ENCODE assay signal across 2 cellular contexts in genomic region chr20:41091926-41092325, GRCh38.
TF ChIP-seq lines count a peak whose summit lies in the region.

No MANE protein-coding gene starts in this region.

TF ChIP-seq in GM23338, 12 proteins besides CTCF, POLR2A, EP300 and RAD21:
- TF ChIP-seq, protein P1, sequence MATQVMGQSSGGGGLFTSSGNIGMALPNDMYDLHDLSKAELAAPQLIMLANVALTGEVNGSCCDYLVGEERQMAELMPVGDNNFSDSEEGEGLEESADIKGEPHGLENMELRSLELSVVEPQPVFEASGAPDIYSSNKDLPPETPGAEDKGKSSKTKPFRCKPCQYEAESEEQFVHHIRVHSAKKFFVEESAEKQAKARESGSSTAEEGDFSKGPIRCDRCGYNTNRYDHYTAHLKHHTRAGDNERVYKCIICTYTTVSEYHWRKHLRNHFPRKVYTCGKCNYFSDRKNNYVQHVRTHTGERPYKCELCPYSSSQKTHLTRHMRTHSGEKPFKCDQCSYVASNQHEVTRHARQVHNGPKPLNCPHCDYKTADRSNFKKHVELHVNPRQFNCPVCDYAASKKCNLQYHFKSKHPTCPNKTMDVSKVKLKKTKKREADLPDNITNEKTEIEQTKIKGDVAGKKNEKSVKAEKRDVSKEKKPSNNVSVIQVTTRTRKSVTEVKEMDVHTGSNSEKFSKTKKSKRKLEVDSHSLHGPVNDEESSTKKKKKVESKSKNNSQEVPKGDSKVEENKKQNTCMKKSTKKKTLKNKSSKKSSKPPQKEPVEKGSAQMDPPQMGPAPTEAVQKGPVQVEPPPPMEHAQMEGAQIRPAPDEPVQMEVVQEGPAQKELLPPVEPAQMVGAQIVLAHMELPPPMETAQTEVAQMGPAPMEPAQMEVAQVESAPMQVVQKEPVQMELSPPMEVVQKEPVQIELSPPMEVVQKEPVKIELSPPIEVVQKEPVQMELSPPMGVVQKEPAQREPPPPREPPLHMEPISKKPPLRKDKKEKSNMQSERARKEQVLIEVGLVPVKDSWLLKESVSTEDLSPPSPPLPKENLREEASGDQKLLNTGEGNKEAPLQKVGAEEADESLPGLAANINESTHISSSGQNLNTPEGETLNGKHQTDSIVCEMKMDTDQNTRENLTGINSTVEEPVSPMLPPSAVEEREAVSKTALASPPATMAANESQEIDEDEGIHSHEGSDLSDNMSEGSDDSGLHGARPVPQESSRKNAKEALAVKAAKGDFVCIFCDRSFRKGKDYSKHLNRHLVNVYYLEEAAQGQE (IDR thresholded peaks at IDR 0.05; ENCODE audit: unreplicated experiment): no peak
- TF ChIP-seq EZH2 (IDR thresholded peaks at IDR 0.05; ENCODE audit: low read depth, unreplicated experiment): no peak
- TF ChIP-seq, protein P2, sequence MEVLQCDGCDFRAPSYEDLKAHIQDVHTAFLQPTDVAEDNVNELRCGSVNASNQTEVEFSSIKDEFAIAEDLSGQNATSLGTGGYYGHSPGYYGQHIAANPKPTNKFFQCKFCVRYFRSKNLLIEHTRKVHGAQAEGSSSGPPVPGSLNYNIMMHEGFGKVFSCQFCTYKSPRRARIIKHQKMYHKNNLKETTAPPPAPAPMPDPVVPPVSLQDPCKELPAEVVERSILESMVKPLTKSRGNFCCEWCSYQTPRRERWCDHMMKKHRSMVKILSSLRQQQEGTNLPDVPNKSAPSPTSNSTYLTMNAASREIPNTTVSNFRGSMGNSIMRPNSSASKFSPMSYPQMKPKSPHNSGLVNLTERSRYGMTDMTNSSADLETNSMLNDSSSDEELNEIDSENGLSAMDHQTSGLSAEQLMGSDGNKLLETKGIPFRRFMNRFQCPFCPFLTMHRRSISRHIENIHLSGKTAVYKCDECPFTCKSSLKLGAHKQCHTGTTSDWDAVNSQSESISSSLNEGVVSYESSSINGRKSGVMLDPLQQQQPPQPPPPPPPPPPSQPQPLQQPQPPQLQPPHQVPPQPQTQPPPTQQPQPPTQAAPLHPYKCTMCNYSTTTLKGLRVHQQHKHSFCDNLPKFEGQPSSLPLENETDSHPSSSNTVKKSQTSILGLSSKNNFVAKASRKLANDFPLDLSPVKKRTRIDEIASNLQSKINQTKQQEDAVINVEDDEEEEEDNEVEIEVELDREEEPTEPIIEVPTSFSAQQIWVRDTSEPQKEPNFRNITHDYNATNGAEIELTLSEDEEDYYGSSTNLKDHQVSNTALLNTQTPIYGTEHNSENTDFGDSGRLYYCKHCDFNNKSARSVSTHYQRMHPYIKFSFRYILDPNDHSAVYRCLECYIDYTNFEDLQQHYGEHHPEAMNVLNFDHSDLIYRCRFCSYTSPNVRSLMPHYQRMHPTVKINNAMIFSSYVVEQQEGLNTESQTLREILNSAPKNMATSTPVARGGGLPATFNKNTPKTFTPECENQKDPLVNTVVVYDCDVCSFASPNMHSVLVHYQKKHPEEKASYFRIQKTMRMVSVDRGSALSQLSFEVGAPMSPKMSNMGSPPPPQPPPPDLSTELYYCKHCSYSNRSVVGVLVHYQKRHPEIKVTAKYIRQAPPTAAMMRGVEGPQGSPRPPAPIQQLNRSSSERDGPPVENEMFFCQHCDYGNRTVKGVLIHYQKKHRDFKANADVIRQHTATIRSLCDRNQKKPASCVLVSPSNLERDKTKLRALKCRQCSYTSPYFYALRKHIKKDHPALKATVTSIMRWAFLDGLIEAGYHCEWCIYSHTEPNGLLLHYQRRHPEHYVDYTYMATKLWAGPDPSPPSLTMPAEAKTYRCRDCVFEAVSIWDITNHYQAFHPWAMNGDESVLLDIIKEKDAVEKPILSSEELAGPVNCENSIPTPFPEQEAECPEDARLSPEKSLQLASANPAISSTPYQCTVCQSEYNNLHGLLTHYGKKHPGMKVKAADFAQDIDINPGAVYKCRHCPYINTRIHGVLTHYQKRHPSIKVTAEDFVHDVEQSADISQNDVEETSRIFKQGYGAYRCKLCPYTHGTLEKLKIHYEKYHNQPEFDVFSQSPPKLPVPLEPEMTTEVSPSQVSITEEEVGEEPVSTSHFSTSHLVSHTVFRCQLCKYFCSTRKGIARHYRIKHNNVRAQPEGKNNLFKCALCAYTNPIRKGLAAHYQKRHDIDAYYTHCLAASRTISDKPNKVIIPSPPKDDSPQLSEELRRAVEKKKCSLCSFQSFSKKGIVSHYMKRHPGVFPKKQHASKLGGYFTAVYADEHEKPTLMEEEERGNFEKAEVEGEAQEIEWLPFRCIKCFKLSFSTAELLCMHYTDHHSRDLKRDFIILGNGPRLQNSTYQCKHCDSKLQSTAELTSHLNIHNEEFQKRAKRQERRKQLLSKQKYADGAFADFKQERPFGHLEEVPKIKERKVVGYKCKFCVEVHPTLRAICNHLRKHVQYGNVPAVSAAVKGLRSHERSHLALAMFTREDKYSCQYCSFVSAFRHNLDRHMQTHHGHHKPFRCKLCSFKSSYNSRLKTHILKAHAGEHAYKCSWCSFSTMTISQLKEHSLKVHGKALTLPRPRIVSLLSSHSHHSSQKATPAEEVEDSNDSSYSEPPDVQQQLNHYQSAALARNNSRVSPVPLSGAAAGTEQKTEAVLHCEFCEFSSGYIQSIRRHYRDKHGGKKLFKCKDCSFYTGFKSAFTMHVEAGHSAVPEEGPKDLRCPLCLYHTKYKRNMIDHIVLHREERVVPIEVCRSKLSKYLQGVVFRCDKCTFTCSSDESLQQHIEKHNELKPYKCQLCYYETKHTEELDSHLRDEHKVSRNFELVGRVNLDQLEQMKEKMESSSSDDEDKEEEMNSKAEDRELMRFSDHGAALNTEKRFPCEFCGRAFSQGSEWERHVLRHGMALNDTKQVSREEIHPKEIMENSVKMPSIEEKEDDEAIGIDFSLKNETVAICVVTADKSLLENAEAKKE (CRISPR knock-in tag; IDR thresholded peaks at IDR 0.05): no peak

TF ChIP-seq in WTC11, 78 proteins besides CTCF, POLR2A, EP300 and RAD21 (continued from another document):
- TF ChIP-seq ZSCAN18 (CRISPR knock-in tag; IDR thresholded peaks at IDR 0.05) (no peak), FOXJ3 (CRISPR knock-in tag; IDR thresholded peaks at IDR 0.05; ENCODE audit: borderline replicate concordance) (no peak), USF2 (CRISPR knock-in tag; IDR thresholded peaks at IDR 0.05) (no peak), ETV6 (CRISPR knock-in tag; IDR thresholded peaks at IDR 0.05) (no peak), ZNF317 (CRISPR knock-in tag; IDR thresholded peaks at IDR 0.05; ENCODE audit: borderline replicate concordance, low read depth) (no peak), MXD4 (CRISPR knock-in tag; IDR thresholded peaks at IDR 0.05; ENCODE audit: borderline replicate concordance) (no peak), CREM (CRISPR knock-in tag; IDR thresholded peaks at IDR 0.05) (no peak), ELF4 (CRISPR knock-in tag; IDR thresholded peaks at IDR 0.05; ENCODE audit: low read depth) (no peak)
- TF ChIP-seq, protein P3, sequence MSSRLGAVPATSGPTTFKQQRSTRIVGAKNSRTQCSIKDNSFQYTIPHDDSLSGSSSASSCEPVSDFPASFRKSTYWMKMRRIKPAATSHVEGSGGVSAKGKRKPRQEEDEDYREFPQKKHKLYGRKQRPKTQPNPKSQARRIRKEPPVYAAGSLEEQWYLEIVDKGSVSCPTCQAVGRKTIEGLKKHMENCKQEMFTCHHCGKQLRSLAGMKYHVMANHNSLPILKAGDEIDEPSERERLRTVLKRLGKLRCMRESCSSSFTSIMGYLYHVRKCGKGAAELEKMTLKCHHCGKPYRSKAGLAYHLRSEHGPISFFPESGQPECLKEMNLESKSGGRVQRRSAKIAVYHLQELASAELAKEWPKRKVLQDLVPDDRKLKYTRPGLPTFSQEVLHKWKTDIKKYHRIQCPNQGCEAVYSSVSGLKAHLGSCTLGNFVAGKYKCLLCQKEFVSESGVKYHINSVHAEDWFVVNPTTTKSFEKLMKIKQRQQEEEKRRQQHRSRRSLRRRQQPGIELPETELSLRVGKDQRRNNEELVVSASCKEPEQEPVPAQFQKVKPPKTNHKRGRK (CRISPR knock-in tag; IDR thresholded peaks at IDR 0.05; ENCODE audit: borderline replicate concordance): no peak
- TF ChIP-seq, protein P4, sequence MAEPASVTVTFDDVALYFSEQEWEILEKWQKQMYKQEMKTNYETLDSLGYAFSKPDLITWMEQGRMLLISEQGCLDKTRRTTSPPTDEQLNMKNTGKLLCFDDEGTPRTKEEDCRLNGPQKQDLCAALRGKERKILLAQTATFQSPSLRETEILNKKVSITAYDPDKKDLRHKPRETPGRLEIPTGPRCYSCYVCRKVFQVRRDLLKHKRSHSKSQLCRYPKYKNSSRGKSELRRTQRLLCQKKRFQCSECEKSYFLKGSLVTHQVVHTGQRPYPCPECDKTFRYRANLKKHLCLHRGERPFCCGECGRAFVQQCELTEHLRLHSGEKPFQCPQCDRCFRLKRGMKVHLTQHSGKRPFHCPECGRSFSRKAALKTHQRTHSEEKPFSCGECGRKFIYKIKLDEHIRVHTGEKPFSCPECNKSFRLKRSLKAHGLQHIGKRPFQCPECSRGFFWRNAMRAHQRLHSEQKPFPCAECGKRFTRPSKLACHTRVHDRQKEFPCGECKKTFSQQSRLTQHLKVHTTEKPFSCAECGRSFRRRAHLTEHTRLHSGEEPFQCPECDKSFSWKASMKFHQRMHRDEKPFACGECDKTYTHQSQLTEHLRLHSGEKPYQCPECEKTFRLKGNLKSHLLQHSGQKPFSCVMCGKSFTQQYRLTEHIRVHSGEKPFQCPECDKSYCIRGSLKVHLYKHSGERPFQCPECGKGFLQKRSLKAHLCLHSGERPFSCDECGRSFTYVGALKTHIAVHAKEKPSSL (CRISPR knock-in tag; conservative IDR thresholded peaks at IDR 0.05): no peak
- TF ChIP-seq, protein P5, sequence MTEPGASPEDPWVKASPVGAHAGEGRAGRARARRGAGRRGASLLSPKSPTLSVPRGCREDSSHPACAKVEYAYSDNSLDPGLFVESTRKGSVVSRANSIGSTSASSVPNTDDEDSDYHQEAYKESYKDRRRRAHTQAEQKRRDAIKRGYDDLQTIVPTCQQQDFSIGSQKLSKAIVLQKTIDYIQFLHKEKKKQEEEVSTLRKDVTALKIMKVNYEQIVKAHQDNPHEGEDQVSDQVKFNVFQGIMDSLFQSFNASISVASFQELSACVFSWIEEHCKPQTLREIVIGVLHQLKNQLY (CRISPR knock-in tag; IDR thresholded peaks at IDR 0.05): no peak
